Comparison of ENCODE assay signal across 1 cellular context in the genomic region with DNA sequence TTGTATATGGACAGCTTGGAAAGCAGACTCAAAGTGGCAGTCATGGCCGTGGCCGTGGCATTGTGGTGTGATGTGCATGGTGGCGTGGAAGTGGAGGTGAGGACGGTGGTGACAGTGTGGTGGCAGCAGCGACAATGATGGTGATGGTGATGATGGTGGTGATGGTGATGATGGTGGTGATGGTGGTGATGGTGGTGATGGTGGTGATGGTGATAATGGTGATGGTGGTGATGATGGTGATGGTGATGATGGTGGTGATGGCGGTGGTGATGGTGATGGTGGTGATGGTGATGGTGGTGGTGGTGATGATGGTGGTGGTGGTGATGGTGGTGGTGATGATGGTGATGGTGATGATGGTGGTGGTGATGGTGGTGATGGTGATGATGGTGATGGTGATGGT. TPM values are rescaled to one million over a fixed set of nuclear protein-coding genes. Genes with fewer than 3 reads are reported as not detected.
"Had no signal": no experiment of that assay in that cellular context is flagged by ENCODE, and none has a peak within 500 bp of the region (broad histone marks: within the 10 kb centered on the region; RNA-seq: fewer than 3 reads in every experiment).

No MANE protein-coding gene starts in this region.

RNA-seq across cellular contexts. Expression of a gene that starts 2.8 kb away (rescaled TPM):
- total RNA-seq: H7 had no signal
